Comparison of ENCODE assay signal across 9 cellular contexts in genomic region chr14:68547305-68548193, GRCh38.
DNase-seq lines count a peak whose midpoint lies in the region; ATAC-seq and TF ChIP-seq lines count a peak whose summit lies in the region.
"Had no signal": no experiment of that assay in that cellular context is flagged by ENCODE, and none has a peak within 500 bp of the region (broad histone marks: within the 10 kb centered on the region; RNA-seq: fewer than 3 reads in every experiment).

No MANE protein-coding gene starts in this region.

- peak; percentile 65 to 79 for ATAC-seq in upper lobe of left lung (ENCODE audit: low FRiP score in 2 of 2)
- ATAC-seq in GM18519 (IDR thresholded peaks at IDR 0.05; ENCODE audit: low FRiP score, unreplicated experiment), result no peak
- no peak for ATAC-seq in stimulated activated effector memory CD8-positive, alpha-beta T cell treated with anti-CD3 and anti-CD28 coated beads, Interleukin-12 subunit alpha, Interleukin-12 subunit beta, amount 100 ng/mL, for 72 hours

- H3K4me2 ChIP-seq in mesendoderm (ENCODE audit: low read length), result no peak overlapping the region

- H4K8ac ChIP-seq in mesendoderm (ENCODE audit: low read depth, low read length), result no peak overlapping the region

- H3K18ac ChIP-seq in mesendoderm (ENCODE audit: low read length), result no peak overlapping the region

- H3K27ac ChIP-seq in mesendoderm (ENCODE audit: low read depth, low read length) (no peak overlapping the region), upper lobe of left lung (peak overlapping the region; percentile 69 to 89 (median 84))

- H2AK5ac ChIP-seq in mesendoderm (ENCODE audit: low read length), result no peak overlapping the region

- H3K4me3 Mint-ChIP-seq in stimulated activated effector memory CD8-positive, alpha-beta T cell treated with anti-CD3 and anti-CD28 coated beads, Interleukin-12 subunit alpha, Interleukin-12 subunit beta, amount 100 ng/mL, for 72 hours, result no peak overlapping the region

- H4K5ac ChIP-seq in mesendoderm (ENCODE audit: low read length), result no peak overlapping the region

- DNase-seq in dedifferentiated amniotic fluid mesenchymal stem cell (ENCODE audit: extremely low spot score) (peak; percentile 71), mesendoderm (peak; percentile 33), upper lobe of left lung (peak in 1 of 2 donors; percentile 74), T-helper 1 cell (no peak), SIG-M5 treated with dmso at 0.1 percent for 504 hours (lab: John Stamatoyannopoulos, UW; ENCODE audit: unreplicated experiment) (no peak)
- DNase-seq in stimulated activated effector memory CD8-positive, alpha-beta T cell treated with anti-CD3 and anti-CD28 coated beads, Interleukin-12 subunit alpha, Interleukin-12 subunit beta, amount 100 ng/mL, for 72 hours (ENCODE audit: low spot score in 2 of 2), result no peak
- DNase-seq: glutamatergic neuron had no signal

- no peaks in the 10 kb centered on the region for H3K79me1 ChIP-seq in mesendoderm (ENCODE audit: low read length)

- H3K36me3 Mint-ChIP-seq in stimulated activated effector memory CD8-positive, alpha-beta T cell treated with anti-CD3 and anti-CD28 coated beads, Interleukin-12 subunit alpha, Interleukin-12 subunit beta, amount 100 ng/mL, for 72 hours, result no peaks in the 10 kb centered on the region

- H3K4me1 ChIP-seq in mesendoderm (ENCODE audit: control insufficient read depth, low read depth, low read length) (peaks cover 10% of the 10 kb centered on the region), upper lobe of left lung (peaks cover 50 to 59% (median 55%) of the 10 kb centered on the region in 4 donors)

- no peak overlapping the region for H3K4me3 ChIP-seq in mesendoderm (ENCODE audit: low read length)
- H3K4me3 ChIP-seq in upper lobe of left lung, result no peak overlapping the region

- TF ChIP-seq CTCF in upper lobe of left lung (IDR thresholded peaks at IDR 0.05), result no peak

- H3K9ac ChIP-seq in mesendoderm (ENCODE audit: low read length), result no peak overlapping the region

- no peak overlapping the region for H2BK5ac ChIP-seq in mesendoderm (ENCODE audit: low read length)

- TF ChIP-seq POLR2A in upper lobe of left lung (IDR thresholded peaks at IDR 0.05), result no peak

- no peak overlapping the region for H3K4ac ChIP-seq in mesendoderm (ENCODE audit: low read depth, low read length)

- H3K79me2 ChIP-seq in mesendoderm (ENCODE audit: control insufficient read depth, insufficient read depth, low read length), result no peaks in the 10 kb centered on the region

- H3K9me3 Mint-ChIP-seq in stimulated activated effector memory CD8-positive, alpha-beta T cell treated with anti-CD3 and anti-CD28 coated beads, Interleukin-12 subunit alpha, Interleukin-12 subunit beta, amount 100 ng/mL, for 72 hours, result no peaks in the 10 kb centered on the region

- H3K27me3 ChIP-seq in mesendoderm (ENCODE audit: insufficient read depth, low read length, poor library complexity), result no peaks in the 10 kb centered on the region
- H3K27me3 ChIP-seq in upper lobe of left lung, result no peaks in the 10 kb centered on the region

- H3K36me3 ChIP-seq in mesendoderm (ENCODE audit: control insufficient read depth, insufficient read depth, low read length) (no peaks in the 10 kb centered on the region), upper lobe of left lung (no peaks in the 10 kb centered on the region)

- TF ChIP-seq EP300 in Ishikawa (IDR thresholded peaks at IDR 0.05; ENCODE audit: borderline replicate concordance), result no peak
- TF ChIP-seq EP300 in upper lobe of left lung (IDR thresholded peaks at IDR 0.05), result peak in 2 of 4 donors; percentile 37 to 44

- no CpG with 5 or more reads among the region's 12 CpGs for WGBS in mesendoderm (ENCODE audit: extremely low coverage, insufficient coverage, low lambda C conversion rate)
- WGBS in upper lobe of left lung, 2 donors, result 77 to 82% methylated on average over 12 of the region's 12 CpGs

- no peak overlapping the region for H2BK15ac ChIP-seq in mesendoderm (replicated peaks; ENCODE audit: low read depth)

- no peaks in the 10 kb centered on the region for H3K9me3 ChIP-seq in upper lobe of left lung

- TF ChIP-seq RAD21 in Ishikawa (IDR thresholded peaks at IDR 0.05; ENCODE audit: low read depth), result peak; percentile 18; the same call in 1 of the 2 replicates

- H2BK120ac ChIP-seq in mesendoderm (ENCODE audit: low read depth, low read length), result no peak overlapping the region

- no peak overlapping the region for H3K56ac ChIP-seq in mesendoderm (ENCODE audit: low read length)

- H3K27ac Mint-ChIP-seq in stimulated activated effector memory CD8-positive, alpha-beta T cell treated with anti-CD3 and anti-CD28 coated beads, Interleukin-12 subunit alpha, Interleukin-12 subunit beta, amount 100 ng/mL, for 72 hours, result no peak overlapping the region

- H3K23ac ChIP-seq in mesendoderm (ENCODE audit: low read length), result no peak overlapping the region

- H3K4me1 Mint-ChIP-seq in stimulated activated effector memory CD8-positive, alpha-beta T cell treated with anti-CD3 and anti-CD28 coated beads, Interleukin-12 subunit alpha, Interleukin-12 subunit beta, amount 100 ng/mL, for 72 hours, result no peaks in the 10 kb centered on the region

TF ChIP-seq in Ishikawa, 13 proteins besides CTCF, POLR2A, EP300 and RAD21:
- TF ChIP-seq TEAD4 (IDR thresholded peaks at IDR 0.05) (no peak), TAF1 (IDR thresholded peaks at IDR 0.05; ENCODE audit: low read depth) (peak; percentile 49; the same call in 1 of the 2 replicates)

Comparison
In these comparisons a context has a peak if more than half of its experiments do, and no peak if none do; other contexts are left out.
1. DNase-seq: peak in dedifferentiated amniotic fluid mesenchymal stem cell (single experiment) and mesendoderm (single experiment); none in T-helper 1 cell (0 of 5), SIG-M5 treated with dmso at 0.1 percent for 504 hours (single experiment) and stimulated activated effector memory CD8-positive, alpha-beta T cell treated with anti-CD3 and anti-CD28 coated beads, Interleukin-12 subunit alpha, Interleukin-12 subunit beta, amount 100 ng/mL, for 72 hours (0 of 2).
2. ATAC-seq: peak in upper lobe of left lung (2 of 2); none in GM18519 (single experiment) and stimulated activated effector memory CD8-positive, alpha-beta T cell treated with anti-CD3 and anti-CD28 coated beads, Interleukin-12 subunit alpha, Interleukin-12 subunit beta, amount 100 ng/mL, for 72 hours (single experiment).